Comparison of ENCODE assay signal across 1 cellular context in genomic region chr2:70142590-70143313, GRCh38.
A peak's percentile ranks its signal among the peaks of the same experiment; 100 is the strongest.
TF ChIP-seq lines count a peak whose summit lies in the region.

No MANE protein-coding gene starts in this region.

TF ChIP-seq in K562, 482 proteins besides CTCF, POLR2A, EP300 and RAD21 (continued from another document and continues in another):
- TF ChIP-seq, protein P1, sequence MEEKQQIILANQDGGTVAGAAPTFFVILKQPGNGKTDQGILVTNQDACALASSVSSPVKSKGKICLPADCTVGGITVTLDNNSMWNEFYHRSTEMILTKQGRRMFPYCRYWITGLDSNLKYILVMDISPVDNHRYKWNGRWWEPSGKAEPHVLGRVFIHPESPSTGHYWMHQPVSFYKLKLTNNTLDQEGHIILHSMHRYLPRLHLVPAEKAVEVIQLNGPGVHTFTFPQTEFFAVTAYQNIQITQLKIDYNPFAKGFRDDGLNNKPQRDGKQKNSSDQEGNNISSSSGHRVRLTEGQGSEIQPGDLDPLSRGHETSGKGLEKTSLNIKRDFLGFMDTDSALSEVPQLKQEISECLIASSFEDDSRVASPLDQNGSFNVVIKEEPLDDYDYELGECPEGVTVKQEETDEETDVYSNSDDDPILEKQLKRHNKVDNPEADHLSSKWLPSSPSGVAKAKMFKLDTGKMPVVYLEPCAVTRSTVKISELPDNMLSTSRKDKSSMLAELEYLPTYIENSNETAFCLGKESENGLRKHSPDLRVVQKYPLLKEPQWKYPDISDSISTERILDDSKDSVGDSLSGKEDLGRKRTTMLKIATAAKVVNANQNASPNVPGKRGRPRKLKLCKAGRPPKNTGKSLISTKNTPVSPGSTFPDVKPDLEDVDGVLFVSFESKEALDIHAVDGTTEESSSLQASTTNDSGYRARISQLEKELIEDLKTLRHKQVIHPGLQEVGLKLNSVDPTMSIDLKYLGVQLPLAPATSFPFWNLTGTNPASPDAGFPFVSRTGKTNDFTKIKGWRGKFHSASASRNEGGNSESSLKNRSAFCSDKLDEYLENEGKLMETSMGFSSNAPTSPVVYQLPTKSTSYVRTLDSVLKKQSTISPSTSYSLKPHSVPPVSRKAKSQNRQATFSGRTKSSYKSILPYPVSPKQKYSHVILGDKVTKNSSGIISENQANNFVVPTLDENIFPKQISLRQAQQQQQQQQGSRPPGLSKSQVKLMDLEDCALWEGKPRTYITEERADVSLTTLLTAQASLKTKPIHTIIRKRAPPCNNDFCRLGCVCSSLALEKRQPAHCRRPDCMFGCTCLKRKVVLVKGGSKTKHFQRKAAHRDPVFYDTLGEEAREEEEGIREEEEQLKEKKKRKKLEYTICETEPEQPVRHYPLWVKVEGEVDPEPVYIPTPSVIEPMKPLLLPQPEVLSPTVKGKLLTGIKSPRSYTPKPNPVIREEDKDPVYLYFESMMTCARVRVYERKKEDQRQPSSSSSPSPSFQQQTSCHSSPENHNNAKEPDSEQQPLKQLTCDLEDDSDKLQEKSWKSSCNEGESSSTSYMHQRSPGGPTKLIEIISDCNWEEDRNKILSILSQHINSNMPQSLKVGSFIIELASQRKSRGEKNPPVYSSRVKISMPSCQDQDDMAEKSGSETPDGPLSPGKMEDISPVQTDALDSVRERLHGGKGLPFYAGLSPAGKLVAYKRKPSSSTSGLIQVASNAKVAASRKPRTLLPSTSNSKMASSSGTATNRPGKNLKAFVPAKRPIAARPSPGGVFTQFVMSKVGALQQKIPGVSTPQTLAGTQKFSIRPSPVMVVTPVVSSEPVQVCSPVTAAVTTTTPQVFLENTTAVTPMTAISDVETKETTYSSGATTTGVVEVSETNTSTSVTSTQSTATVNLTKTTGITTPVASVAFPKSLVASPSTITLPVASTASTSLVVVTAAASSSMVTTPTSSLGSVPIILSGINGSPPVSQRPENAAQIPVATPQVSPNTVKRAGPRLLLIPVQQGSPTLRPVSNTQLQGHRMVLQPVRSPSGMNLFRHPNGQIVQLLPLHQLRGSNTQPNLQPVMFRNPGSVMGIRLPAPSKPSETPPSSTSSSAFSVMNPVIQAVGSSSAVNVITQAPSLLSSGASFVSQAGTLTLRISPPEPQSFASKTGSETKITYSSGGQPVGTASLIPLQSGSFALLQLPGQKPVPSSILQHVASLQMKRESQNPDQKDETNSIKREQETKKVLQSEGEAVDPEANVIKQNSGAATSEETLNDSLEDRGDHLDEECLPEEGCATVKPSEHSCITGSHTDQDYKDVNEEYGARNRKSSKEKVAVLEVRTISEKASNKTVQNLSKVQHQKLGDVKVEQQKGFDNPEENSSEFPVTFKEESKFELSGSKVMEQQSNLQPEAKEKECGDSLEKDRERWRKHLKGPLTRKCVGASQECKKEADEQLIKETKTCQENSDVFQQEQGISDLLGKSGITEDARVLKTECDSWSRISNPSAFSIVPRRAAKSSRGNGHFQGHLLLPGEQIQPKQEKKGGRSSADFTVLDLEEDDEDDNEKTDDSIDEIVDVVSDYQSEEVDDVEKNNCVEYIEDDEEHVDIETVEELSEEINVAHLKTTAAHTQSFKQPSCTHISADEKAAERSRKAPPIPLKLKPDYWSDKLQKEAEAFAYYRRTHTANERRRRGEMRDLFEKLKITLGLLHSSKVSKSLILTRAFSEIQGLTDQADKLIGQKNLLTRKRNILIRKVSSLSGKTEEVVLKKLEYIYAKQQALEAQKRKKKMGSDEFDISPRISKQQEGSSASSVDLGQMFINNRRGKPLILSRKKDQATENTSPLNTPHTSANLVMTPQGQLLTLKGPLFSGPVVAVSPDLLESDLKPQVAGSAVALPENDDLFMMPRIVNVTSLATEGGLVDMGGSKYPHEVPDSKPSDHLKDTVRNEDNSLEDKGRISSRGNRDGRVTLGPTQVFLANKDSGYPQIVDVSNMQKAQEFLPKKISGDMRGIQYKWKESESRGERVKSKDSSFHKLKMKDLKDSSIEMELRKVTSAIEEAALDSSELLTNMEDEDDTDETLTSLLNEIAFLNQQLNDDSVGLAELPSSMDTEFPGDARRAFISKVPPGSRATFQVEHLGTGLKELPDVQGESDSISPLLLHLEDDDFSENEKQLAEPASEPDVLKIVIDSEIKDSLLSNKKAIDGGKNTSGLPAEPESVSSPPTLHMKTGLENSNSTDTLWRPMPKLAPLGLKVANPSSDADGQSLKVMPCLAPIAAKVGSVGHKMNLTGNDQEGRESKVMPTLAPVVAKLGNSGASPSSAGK (IDR thresholded peaks at IDR 0.05): no peak
- no peak for TF ChIP-seq GTF2A2 (tag; IDR thresholded peaks at IDR 0.05)
- TF ChIP-seq EWSR1 (IDR thresholded peaks at IDR 0.05; ENCODE audit: borderline replicate concordance, low read depth, partially characterized antibody): no peak
- no peak for TF ChIP-seq HEY1 (CRISPR knock-in tag; IDR thresholded peaks at IDR 0.05; ENCODE audit: borderline replicate concordance)
- TF ChIP-seq RUNX1 (IDR thresholded peaks at IDR 0.05; ENCODE audit: low read depth): no peak
- TF ChIP-seq, protein P2, sequence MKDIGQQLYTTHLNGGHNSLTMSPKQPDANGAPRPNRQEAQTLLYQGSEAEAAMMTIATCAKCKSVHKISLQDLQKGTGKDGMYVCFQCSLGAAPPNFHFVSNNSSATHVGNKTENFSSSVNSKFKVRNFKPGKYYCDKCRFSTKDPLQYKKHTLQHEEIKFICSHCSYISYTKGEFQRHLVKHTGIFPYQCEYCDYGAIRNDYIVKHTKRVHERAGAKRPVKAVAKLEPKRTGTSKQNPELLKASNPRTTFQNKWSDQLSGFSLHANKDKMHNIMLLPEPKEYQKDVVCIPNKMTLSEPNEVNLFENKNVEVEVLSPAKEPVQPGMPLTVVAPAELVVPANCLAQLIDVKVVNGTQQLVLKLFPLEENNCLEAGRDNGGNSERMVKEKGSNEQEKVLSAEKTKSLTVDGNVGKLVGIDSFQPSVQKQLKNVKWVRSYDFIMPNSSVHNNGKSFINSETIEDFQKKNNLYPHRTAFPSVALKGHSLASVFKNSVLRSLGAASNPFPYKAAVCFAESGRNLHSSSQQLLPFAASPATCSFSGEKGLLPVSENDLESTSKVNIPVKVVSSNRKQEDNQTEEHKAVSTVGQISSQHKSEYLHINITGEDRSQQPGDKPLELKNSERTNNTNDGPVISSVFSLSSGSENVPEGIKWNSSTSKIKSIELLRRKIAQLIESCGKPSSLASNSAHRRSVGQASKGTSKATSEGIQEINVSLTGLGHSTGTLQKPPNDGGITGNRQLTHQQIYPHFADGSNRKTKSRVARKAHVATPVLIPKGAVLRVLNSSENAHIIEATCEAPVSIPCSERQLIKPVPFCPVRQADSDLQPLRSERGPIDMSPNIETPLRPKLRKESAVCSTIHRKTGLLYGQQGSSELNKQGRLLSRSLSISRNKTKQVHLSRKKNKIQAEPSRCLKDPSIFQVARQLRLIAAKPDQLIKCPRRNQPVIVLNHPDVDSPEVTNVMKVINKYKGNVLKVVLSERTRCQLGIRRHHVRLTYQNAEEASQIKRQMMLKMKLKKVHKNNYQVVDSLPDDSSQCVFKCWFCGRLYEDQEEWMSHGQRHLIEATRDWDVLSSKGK (CRISPR knock-in tag; IDR thresholded peaks at IDR 0.05): no peak
- TF ChIP-seq, protein P3, sequence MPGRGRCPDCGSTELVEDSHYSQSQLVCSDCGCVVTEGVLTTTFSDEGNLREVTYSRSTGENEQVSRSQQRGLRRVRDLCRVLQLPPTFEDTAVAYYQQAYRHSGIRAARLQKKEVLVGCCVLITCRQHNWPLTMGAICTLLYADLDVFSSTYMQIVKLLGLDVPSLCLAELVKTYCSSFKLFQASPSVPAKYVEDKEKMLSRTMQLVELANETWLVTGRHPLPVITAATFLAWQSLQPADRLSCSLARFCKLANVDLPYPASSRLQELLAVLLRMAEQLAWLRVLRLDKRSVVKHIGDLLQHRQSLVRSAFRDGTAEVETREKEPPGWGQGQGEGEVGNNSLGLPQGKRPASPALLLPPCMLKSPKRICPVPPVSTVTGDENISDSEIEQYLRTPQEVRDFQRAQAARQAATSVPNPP (IDR thresholded peaks at IDR 0.05; ENCODE audit: borderline replicate concordance, insufficient read depth, insufficient read length): no peak
- peak; percentile 97 for TF ChIP-seq ELF4 (CRISPR knock-in tag; IDR thresholded peaks at IDR 0.05)
- peak; percentile 99 for TF ChIP-seq EP400 (IDR thresholded peaks at IDR 0.05)
- TF ChIP-seq DDX20 (tag; IDR thresholded peaks at IDR 0.05; ENCODE audit: low read depth): peak; percentile 37; the same call in 1 of the 2 replicates
- TF ChIP-seq FOS (IDR thresholded peaks at IDR 0.05; ENCODE audit: extremely low read depth, insufficient read length): peak; percentile 20
- TF ChIP-seq, protein P4, sequence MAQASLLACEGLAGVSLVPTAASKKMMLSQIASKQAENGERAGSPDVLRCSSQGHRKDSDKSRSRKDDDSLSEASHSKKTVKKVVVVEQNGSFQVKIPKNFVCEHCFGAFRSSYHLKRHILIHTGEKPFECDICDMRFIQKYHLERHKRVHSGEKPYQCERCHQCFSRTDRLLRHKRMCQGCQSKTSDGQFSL (CRISPR knock-in tag; IDR thresholded peaks at IDR 0.05): no peak
- TF ChIP-seq, protein P4 (tag; IDR thresholded peaks at IDR 0.05): no peak
- peak; percentile 66; the same call in 1 of the 2 replicates for TF ChIP-seq TCF7 (IDR thresholded peaks at IDR 0.05; ENCODE audit: borderline replicate concordance)
- TF ChIP-seq, protein P5, sequence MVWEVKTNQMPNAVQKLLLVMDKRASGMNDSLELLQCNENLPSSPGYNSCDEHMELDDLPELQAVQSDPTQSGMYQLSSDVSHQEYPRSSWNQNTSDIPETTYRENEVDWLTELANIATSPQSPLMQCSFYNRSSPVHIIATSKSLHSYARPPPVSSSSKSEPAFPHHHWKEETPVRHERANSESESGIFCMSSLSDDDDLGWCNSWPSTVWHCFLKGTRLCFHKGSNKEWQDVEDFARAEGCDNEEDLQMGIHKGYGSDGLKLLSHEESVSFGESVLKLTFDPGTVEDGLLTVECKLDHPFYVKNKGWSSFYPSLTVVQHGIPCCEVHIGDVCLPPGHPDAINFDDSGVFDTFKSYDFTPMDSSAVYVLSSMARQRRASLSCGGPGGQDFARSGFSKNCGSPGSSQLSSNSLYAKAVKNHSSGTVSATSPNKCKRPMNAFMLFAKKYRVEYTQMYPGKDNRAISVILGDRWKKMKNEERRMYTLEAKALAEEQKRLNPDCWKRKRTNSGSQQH (CRISPR knock-in tag; IDR thresholded peaks at IDR 0.05): 0 out of 2 replicates have a peak, but pooled peaks have one; percentile 25
- TF ChIP-seq, protein P6, sequence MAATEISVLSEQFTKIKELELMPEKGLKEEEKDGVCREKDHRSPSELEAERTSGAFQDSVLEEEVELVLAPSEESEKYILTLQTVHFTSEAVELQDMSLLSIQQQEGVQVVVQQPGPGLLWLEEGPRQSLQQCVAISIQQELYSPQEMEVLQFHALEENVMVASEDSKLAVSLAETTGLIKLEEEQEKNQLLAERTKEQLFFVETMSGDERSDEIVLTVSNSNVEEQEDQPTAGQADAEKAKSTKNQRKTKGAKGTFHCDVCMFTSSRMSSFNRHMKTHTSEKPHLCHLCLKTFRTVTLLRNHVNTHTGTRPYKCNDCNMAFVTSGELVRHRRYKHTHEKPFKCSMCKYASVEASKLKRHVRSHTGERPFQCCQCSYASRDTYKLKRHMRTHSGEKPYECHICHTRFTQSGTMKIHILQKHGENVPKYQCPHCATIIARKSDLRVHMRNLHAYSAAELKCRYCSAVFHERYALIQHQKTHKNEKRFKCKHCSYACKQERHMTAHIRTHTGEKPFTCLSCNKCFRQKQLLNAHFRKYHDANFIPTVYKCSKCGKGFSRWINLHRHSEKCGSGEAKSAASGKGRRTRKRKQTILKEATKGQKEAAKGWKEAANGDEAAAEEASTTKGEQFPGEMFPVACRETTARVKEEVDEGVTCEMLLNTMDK (IDR thresholded peaks at IDR 0.05; ENCODE audit: borderline replicate concordance, insufficient read depth, low read depth, low read length, poor library complexity, severe bottlenecking): peak; percentile 42
- TF ChIP-seq TAF1 (IDR thresholded peaks at IDR 0.05; ENCODE audit: control insufficient read depth, extremely low read depth, insufficient read depth, low read length, severe bottlenecking): peak; percentile 85
- TF ChIP-seq, protein P7, sequence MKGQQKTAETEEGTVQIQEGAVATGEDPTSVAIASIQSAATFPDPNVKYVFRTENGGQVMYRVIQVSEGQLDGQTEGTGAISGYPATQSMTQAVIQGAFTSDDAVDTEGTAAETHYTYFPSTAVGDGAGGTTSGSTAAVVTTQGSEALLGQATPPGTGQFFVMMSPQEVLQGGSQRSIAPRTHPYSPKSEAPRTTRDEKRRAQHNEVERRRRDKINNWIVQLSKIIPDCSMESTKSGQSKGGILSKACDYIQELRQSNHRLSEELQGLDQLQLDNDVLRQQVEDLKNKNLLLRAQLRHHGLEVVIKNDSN (CRISPR knock-in tag; IDR thresholded peaks at IDR 0.05): peak; percentile 90
- TF ChIP-seq TCF3 (CRISPR knock-in tag; IDR thresholded peaks at IDR 0.05): no peak; the same call in 1 of the 2 replicates
- TF ChIP-seq ZNF324 (CRISPR knock-in tag; IDR thresholded peaks at IDR 0.05): no peak
- no peak for TF ChIP-seq TSHZ1 (CRISPR knock-in tag; IDR thresholded peaks at IDR 0.05)
- peak; percentile 71 for TF ChIP-seq TBP (optimal IDR thresholded peaks at IDR 0.05; ENCODE audit: low read depth, low read length)
- TF ChIP-seq MAZ (CRISPR knock-in tag; conservative IDR thresholded peaks at IDR 0.05 in 1 of 2, IDR thresholded peaks at IDR 0.05 in 1 of 2): peak; percentile 97
- no peak for TF ChIP-seq RFX7 (CRISPR knock-in tag; IDR thresholded peaks at IDR 0.05)
- no peak for TF ChIP-seq SRSF7 (optimal IDR thresholded peaks at IDR 0.05; ENCODE audit: low read depth, low read length)
- no peak for TF ChIP-seq PREB (CRISPR knock-in tag; IDR thresholded peaks at IDR 0.05)
